8 cellular contexts compared by ENCODE assay signal in genomic region chr12:53451661-53452158, GRCh38. TPM values are rescaled to one million over a fixed set of nuclear protein-coding genes. Genes with fewer than 3 reads are reported as not detected.
DNase-seq lines count a peak whose midpoint lies in the region; ATAC-seq, FAIRE-seq and TF ChIP-seq lines count a peak whose summit lies in the region.

Gene PCBP2 (plus strand): TSS chr12:53452102. CDS start chr12:53454801, 2,699 bp downstream.

- POLR2A ChIA-PET in Caco-2 (lab: Charles Lee), result no interaction called here

- intact Hi-C loops in Caco-2 (cut with micrococcal nuclease; ENCODE audit: unreplicated experiment), result loop anchor here (1.0 to 2.0 kb wide), 2 partner anchors 10 to 49 kb away; partner anchors contain the start of genes PRR13 and TARBP2

- TF ChIP-seq CTCF in Caco-2 (IDR thresholded peaks at IDR 0.05; ENCODE audit: insufficient read depth in 1 of 2, low read depth in 1 of 2, low read length in 1 of 2, severe bottlenecking in 1 of 2, unreplicated experiment in 1 of 2), result peak; percentile 77 to 87

- CTCF ChIA-PET in Caco-2 (lab: Charles Lee), result no interaction called here
- CTCF ChIA-PET in activated CD8-positive, alpha-beta memory T cell treated with anti-CD3 and anti-CD28 coated beads, Interleukin-2, amount 10 ng/mL, durations not matched to agents 7 days and 5 days (lab: Charles Lee), result interaction anchor here (0.9 to 2.3 kb wide), 6 partner anchors 10 to 184 kb away, joined by 3 to 6 read pairs (median 3); partner anchors contain the start of genes AAAS, ESPL1 and PRR13

- peaks cover 18% of the 10 kb centered on the region for H3K4me1 ChIP-seq in Caco-2
- peaks cover 19% of the 10 kb centered on the region for H3K4me1 ChIP-seq in endocrine pancreas (ENCODE audit: control insufficient read depth, insufficient read depth, low read length)

- peak within 1 kb of the TSS; percentile 79 for H3K4me3 Mint-ChIP-seq in Caco-2 (ENCODE audit: unreplicated experiment)
- peak within 1 kb of the TSS; percentile 95 for H3K4me3 Mint-ChIP-seq in activated CD8-positive, alpha-beta memory T cell treated with anti-CD3 and anti-CD28 coated beads, Interleukin-2, amount 10 ng/mL, durations not matched to agents 7 days and 5 days

- no peaks in the 10 kb centered on the region for H3K27me3 Mint-ChIP-seq in Caco-2 (ENCODE audit: insufficient read depth, unreplicated experiment)
- H3K27me3 Mint-ChIP-seq in activated CD8-positive, alpha-beta memory T cell treated with anti-CD3 and anti-CD28 coated beads, Interleukin-2, amount 10 ng/mL, durations not matched to agents 7 days and 5 days, result no peaks in the 10 kb centered on the region

- peak within 1 kb of the TSS; percentile 96 for H3K9ac ChIP-seq in endocrine pancreas (ENCODE audit: control insufficient read depth, insufficient read depth, low read length)

- peaks cover 8% of the 10 kb centered on the region for H3K36me3 ChIP-seq in Caco-2 (ENCODE audit: control insufficient read depth, insufficient read depth, low read length)
- H3K36me3 ChIP-seq in endocrine pancreas (ENCODE audit: control insufficient read depth, insufficient read depth, low read length), result peaks cover 11% of the 10 kb centered on the region

- DNase-seq in Caco-2 (peak; percentile 98 to 99), HTR-8/SVneo (ENCODE audit: insufficient read length, low spot score) (peak; percentile 93), NOMO-1 treated with dmso at 0.1 percent for 144 hours (lab: John Stamatoyannopoulos, UW; ENCODE audit: unreplicated experiment) (peak; percentile 100), mesenteric fat pad (ENCODE audit: low spot score) (peak; percentile 98)
- DNase-seq in activated CD8-positive, alpha-beta memory T cell treated with anti-CD3 and anti-CD28 coated beads, Interleukin-2, amount 10 ng/mL, durations not matched to agents 7 days and 5 days, result peak; percentile 99
- peak; percentile 94 to 97 for DNase-seq in stimulated activated CD8-positive, alpha-beta memory T cell treated with anti-CD3 and anti-CD28 coated beads, Interleukin-15, amount 100 ng/mL, for 4 hours (ENCODE audit: low read depth in 2 of 2)

- H3K9me3 ChIP-seq in Caco-2 (no peaks in the 10 kb centered on the region), endocrine pancreas (ENCODE audit: control insufficient read depth, low read length) (no peaks in the 10 kb centered on the region)

- peaks cover 75% of the 10 kb centered on the region for H3K36me3 Mint-ChIP-seq in Caco-2 (ENCODE audit: insufficient read depth, unreplicated experiment)
- H3K36me3 Mint-ChIP-seq in activated CD8-positive, alpha-beta memory T cell treated with anti-CD3 and anti-CD28 coated beads, Interleukin-2, amount 10 ng/mL, durations not matched to agents 7 days and 5 days, result peaks cover 51% of the 10 kb centered on the region

- peak; percentile 74 for FAIRE-seq in HTR-8/SVneo (lab: Jason Lieb, UNC)

- H3K27ac Mint-ChIP-seq in Caco-2 (ENCODE audit: unreplicated experiment), result peak within 1 kb of the TSS; percentile 94
- H3K27ac Mint-ChIP-seq in activated CD8-positive, alpha-beta memory T cell treated with anti-CD3 and anti-CD28 coated beads, Interleukin-2, amount 10 ng/mL, durations not matched to agents 7 days and 5 days, result peak within 1 kb of the TSS; percentile 97

- no TSS peak for BruUV-seq in Caco-2 (replicated peaks; lab: Mats Ljungman, UMichigan)

- H3K27me3 ChIP-seq in Caco-2 (replicated peaks; ENCODE audit: control insufficient read depth, insufficient read depth, low read length) (no peaks in the 10 kb centered on the region), endocrine pancreas (ENCODE audit: control insufficient read depth, insufficient read depth, low read length) (no peaks in the 10 kb centered on the region)

- no peaks in the 10 kb centered on the region for H3K9me3 Mint-ChIP-seq in Caco-2 (ENCODE audit: unreplicated experiment)
- no peaks in the 10 kb centered on the region for H3K9me3 Mint-ChIP-seq in activated CD8-positive, alpha-beta memory T cell treated with anti-CD3 and anti-CD28 coated beads, Interleukin-2, amount 10 ng/mL, durations not matched to agents 7 days and 5 days (ENCODE audit: low read depth)

- H3K4me3 ChIP-seq in Caco-2 (ENCODE audit: low read depth, low read length) (peak within 1 kb of the TSS; percentile 89), endocrine pancreas (ENCODE audit: control insufficient read depth, insufficient read depth, low read length) (peak within 1 kb of the TSS; percentile 99)

- peak; percentile 94 for ATAC-seq in GM21360 (IDR thresholded peaks at IDR 0.05; ENCODE audit: unreplicated experiment)
- peak; percentile 98 for ATAC-seq in activated CD8-positive, alpha-beta memory T cell treated with anti-CD3 and anti-CD28 coated beads, Interleukin-2, amount 10 ng/mL, durations not matched to agents 7 days and 5 days

- H3K4me1 Mint-ChIP-seq in Caco-2 (ENCODE audit: low read depth, unreplicated experiment), result peaks cover 26% of the 10 kb centered on the region
- H3K4me1 Mint-ChIP-seq in activated CD8-positive, alpha-beta memory T cell treated with anti-CD3 and anti-CD28 coated beads, Interleukin-2, amount 10 ng/mL, durations not matched to agents 7 days and 5 days, result peaks cover 42% of the 10 kb centered on the region

RNA-seq across cellular contexts. Expression of gene PCBP2, which starts in this region (rescaled TPM):
- 1,036 and 1,143 TPM in 2 replicates for total RNA-seq in Caco-2 (2022)
- total RNA-seq in activated CD8-positive, alpha-beta memory T cell treated with anti-CD3 and anti-CD28 coated beads, Interleukin-2, amount 10 ng/mL, durations not matched to agents 7 days and 5 days, result 100 to 1,000 TPM; 721 to 867 TPM
- total RNA-seq in mesenteric fat pad, result 722 TPM

Comparison
In these comparisons a context has a peak if more than half of its experiments do, and no peak if none do; other contexts are left out.
1. Peak in every context shown above with its lines: DNase-seq, ATAC-seq and H3K4me3 ChIP-seq.